Comparison of ENCODE assay signal across 24 cellular contexts in genomic region chr3:171108066-171108465, GRCh38.
A peak's percentile ranks its signal among the peaks of the same experiment; 100 is the strongest.
DNase-seq lines count a peak whose midpoint lies in the region; ATAC-seq, FAIRE-seq and TF ChIP-seq lines count a peak whose summit lies in the region.
"Had no signal": no experiment of that assay in that cellular context is flagged by ENCODE, and none has a peak within 500 bp of the region (broad histone marks: within the 10 kb centered on the region; RNA-seq: fewer than 3 reads in every experiment).

No MANE protein-coding gene starts in this region.

- H3K4me1 ChIP-seq in body of pancreas = no peaks in the 10 kb centered on the region
- H3K4me1 ChIP-seq: BLaER1, colonic mucosa, lower lobe of right lung, SJSA1, thyroid gland had no signal

- no peak for TF ChIP-seq POLR2A in body of pancreas (IDR thresholded peaks at IDR 0.05)

- WGBS in body of pancreas, 2 donors = 58 to 62% methylated on average over 4 of the region's 4 CpGs

- intact Hi-C loops in body of pancreas (cut with DNase I) = no loop called here

- no peak overlapping the region for H3K4me3 ChIP-seq in bronchial epithelial cell (ENCODE audit: low read depth, low read length)
- no peak overlapping the region for H3K4me3 ChIP-seq in body of pancreas
- H3K4me3 ChIP-seq: BLaER1, colonic mucosa, hepatocyte, lower lobe of right lung, SJSA1, smooth muscle cell, thyroid gland had no signal

- FAIRE-seq in RCC 7860 (lab: Jason Lieb, UNC) = peak; percentile 83
- no peak for FAIRE-seq in bronchial epithelial cell (lab: Jason Lieb, UNC)
- FAIRE-seq in urothelium cell line (lab: Jason Lieb, UNC) = no peak

- DNase-seq in GM03348 (ENCODE audit: low spot score) (peak; percentile 27), RCC 7860 (ENCODE audit: low spot score) (peak; percentile 51), bronchial epithelial cell (ENCODE audit: low read depth) (peak; percentile 79), urothelium cell line (ENCODE audit: low spot score) (peak; percentile 13), body of pancreas (no peak), NOMO-1 treated with dmso at 0.1 percent for 144 hours (lab: John Stamatoyannopoulos, UW; ENCODE audit: unreplicated experiment) (no peak), T1000 (lab: John Stamatoyannopoulos, UW) (no peak)
- DNase-seq: activated CD4-positive, alpha-beta memory T cell treated with anti-CD3 and anti-CD28 coated beads, Interleukin-2, amount 10 ng/mL, durations not matched to agents 7 days and 5 days; activated CD4-positive, CD25-positive, alpha-beta regulatory T cell; activated naive CD4-positive, alpha-beta T cell treated with anti-CD3 and anti-CD28 coated beads for 36 hours; colonic mucosa; endodermal cell; foreskin fibroblast; lower lobe of right lung; NCI-H1694; NCI-H69; stimulated activated CD4-positive, alpha-beta T cell treated with anti-CD3 and anti-CD28 coated beads, Interleukin-2, amount 100 ng/mL, for 48 hours; stimulated activated naive CD8-positive, alpha-beta T cell treated with anti-CD3 and anti-CD28 coated beads, Interleukin-15, Interleukin-2, amounts not matched to agents 100 U/mL and 50 U/mL, for 24 hours; thyroid gland had no signal

- H3K36me3 ChIP-seq in bronchial epithelial cell (ENCODE audit: control insufficient read depth, insufficient read depth, low read length) = no peaks in the 10 kb centered on the region
- no peaks in the 10 kb centered on the region for H3K36me3 ChIP-seq in body of pancreas (replicated peaks in 1 of 2; ENCODE audit: insufficient read depth in 1 of 2, low read depth in 2 of 2)
- H3K36me3 ChIP-seq: BLaER1, colonic mucosa, neutrophil, SJSA1 had no signal

- no peak for ATAC-seq in body of pancreas
- ATAC-seq: lower lobe of right lung; stimulated activated naive CD8-positive, alpha-beta T cell treated with anti-CD3 and anti-CD28 coated beads, Interleukin-15, Interleukin-2, amounts not matched to agents 100 U/mL and 50 U/mL, for 24 hours had no signal

- H3K27me3 ChIP-seq in bronchial epithelial cell (ENCODE audit: control insufficient read depth, insufficient read depth, low read length) (no peaks in the 10 kb centered on the region), body of pancreas (no peaks in the 10 kb centered on the region)
- H3K27me3 ChIP-seq: BLaER1, colonic mucosa, hepatocyte, neutrophil, SJSA1, thyroid gland had no signal

- no peak overlapping the region for H3K27ac ChIP-seq in body of pancreas
- H3K27ac ChIP-seq: BLaER1, colonic mucosa, hepatocyte, lower lobe of right lung, neutrophil, SJSA1, thyroid gland had no signal

- TF ChIP-seq CTCF in bronchial epithelial cell (IDR thresholded peaks at IDR 0.05; ENCODE audit: insufficient read depth, low read length, severe bottlenecking) (no peak), body of pancreas (IDR thresholded peaks at IDR 0.05) (no peak)

- H3K9me3 ChIP-seq in body of pancreas = no peaks in the 10 kb centered on the region
- H3K9me3 ChIP-seq: BLaER1, colonic mucosa, lower lobe of right lung, neutrophil, SJSA1, thyroid gland had no signal

Comparison
In these comparisons a context has a peak if more than half of its experiments do, and no peak if none do; other contexts are left out.
1. DNase-seq: peak in GM03348 (single experiment), RCC 7860 (single experiment), bronchial epithelial cell (single experiment) and urothelium cell line (single experiment); none in body of pancreas (0 of 4), NOMO-1 treated with dmso at 0.1 percent for 144 hours (single experiment) and T1000 (single experiment).